9 cellular contexts compared by ENCODE assay signal in the genomic region with DNA sequence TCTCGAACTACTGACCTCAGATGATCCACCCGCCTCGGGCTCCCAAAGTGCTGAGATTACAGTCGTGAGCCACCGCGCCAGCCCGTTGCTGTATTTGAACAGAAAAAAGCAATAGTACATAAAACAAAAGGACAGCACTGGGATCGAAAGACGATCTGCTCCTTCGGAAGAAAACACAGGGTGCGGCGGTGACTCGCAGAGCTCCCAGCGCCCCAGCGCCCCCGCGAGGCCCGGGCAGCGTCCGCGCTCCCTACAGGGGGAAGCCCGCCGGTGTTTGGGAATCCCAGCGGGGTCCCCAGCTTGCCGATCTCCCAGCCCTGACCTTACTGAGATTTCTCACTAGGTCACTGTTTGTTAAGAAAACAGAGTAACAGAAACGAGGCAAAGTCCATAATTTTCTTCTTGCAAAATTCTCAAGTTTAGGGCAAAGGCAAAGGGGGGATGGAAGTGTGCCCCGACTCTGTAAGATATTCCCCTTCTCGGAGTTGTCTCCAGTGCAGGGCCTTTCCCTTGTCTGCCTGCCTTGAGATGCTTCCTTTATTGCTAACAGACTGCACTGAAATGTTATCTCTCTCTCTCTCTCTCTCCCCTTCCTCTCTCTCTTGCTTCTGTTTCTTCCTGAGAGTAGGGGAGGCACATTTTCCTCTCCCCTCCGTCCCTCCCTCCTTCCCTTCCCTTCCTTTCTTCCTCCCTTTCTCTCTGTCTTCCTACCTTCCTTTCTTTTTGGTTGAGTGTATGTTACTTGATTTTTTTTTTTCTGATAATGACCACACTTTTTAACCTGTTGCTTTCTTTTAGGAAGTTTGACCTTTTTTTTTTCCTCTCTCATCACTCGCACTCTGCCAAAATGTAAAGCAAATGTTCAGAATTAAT.
A peak's percentile ranks its signal among the peaks of the same experiment; 100 is the strongest.
DNase-seq lines count a peak whose midpoint lies in the region; ATAC-seq, FAIRE-seq and TF ChIP-seq lines count a peak whose summit lies in the region.
"Had no signal": no experiment of that assay in that cellular context is flagged by ENCODE, and none has a peak within 500 bp of the region (broad histone marks: within the 10 kb centered on the region; RNA-seq: fewer than 3 reads in every experiment).

No MANE protein-coding gene starts in this region.

- H3K4me3 ChIP-seq in duodenal mucosa (ENCODE audit: low read depth in 1 of 2, low read length in 2 of 2): peak overlapping the region; percentile 43

- H2BK12ac ChIP-seq in H9 (ENCODE audit: insufficient read length, low read depth, low read length): no peak overlapping the region

- WGBS in H9 (ENCODE audit: extremely low coverage, insufficient read length, low lambda C conversion rate): no CpG with 5 or more reads among the region's 30 CpGs

- peak overlapping the region; percentile 16 to 66; a peak in 4 of 5 replicates for H3K4me3 Mint-ChIP-seq in H9
- H3K4me3 Mint-ChIP-seq in T-helper 2 cell treated with Interferon-gamma antibody and Interleukin-4, amounts not matched to agents 5 μg/mL and 100 μg/mL, for 36 hours: peak overlapping the region; percentile 75

- peak; percentile 56 for ATAC-seq in stimulated activated naive CD8-positive, alpha-beta T cell treated with anti-CD3 and anti-CD28 coated beads, Interleukin-15, Interleukin-2, amounts not matched to agents 100 U/mL and 50 U/mL, for 24 hours

- H4K91ac ChIP-seq in H9 (ENCODE audit: insufficient read length, low read depth, low read length): no peak overlapping the region

- no peak overlapping the region for H3K23ac ChIP-seq in H9 (ENCODE audit: insufficient read length, low read depth, low read length)

- no peaks in the 10 kb centered on the region for H3K27me3 ChIP-seq in H9 (ENCODE audit: insufficient read depth, low read length)
- peaks cover 25 to 30% of the 10 kb centered on the region in 2 donors for H3K27me3 ChIP-seq in duodenal mucosa (ENCODE audit: control insufficient read depth in 1 of 2, insufficient read depth in 2 of 2, low read length in 2 of 2)

- H4K8ac ChIP-seq in H9 (replicated peaks; ENCODE audit: insufficient read length, low read depth, low read length): no peak overlapping the region

- no peak overlapping the region for H2AK5ac ChIP-seq in H9 (ENCODE audit: insufficient read length, low read length)

- H3K27ac ChIP-seq in H9 (ENCODE audit: insufficient read length, low read depth, low read length) (no peak overlapping the region), duodenal mucosa (ENCODE audit: low read depth, low read length) (no peak overlapping the region)
- H3K27ac ChIP-seq: neutrophil had no signal

- in situ Hi-C loops in Caki2 (cut with HindIII; ENCODE audit: low pct_unique_long_range_greater_than_20kb, low sequenced_read_pairs): no loop called here

- H3K27ac Mint-ChIP-seq in H9: peak overlapping the region in 1 of 3 experiments; percentile 4; a peak in 3 of 7 replicates
- no peak overlapping the region for H3K27ac Mint-ChIP-seq in T-helper 2 cell treated with Interferon-gamma antibody and Interleukin-4, amounts not matched to agents 5 μg/mL and 100 μg/mL, for 36 hours

- no peak overlapping the region for H2BK15ac ChIP-seq in H9 (ENCODE audit: low read depth, low read length)

- no peaks in the 10 kb centered on the region for H3K36me3 ChIP-seq in duodenal mucosa (ENCODE audit: control insufficient read depth in 1 of 2, insufficient read depth in 2 of 2, low read length in 2 of 2)
- H3K36me3 ChIP-seq: neutrophil had no signal

- no peaks in the 10 kb centered on the region for H3K23me2 ChIP-seq in H9 (ENCODE audit: insufficient read length, low read depth, low read length, poor library complexity, severe bottlenecking)

- DNase-seq in Caki2 (ENCODE audit: low read depth): peak; percentile 25
- peak; percentile 78 for DNase-seq in H9
- peak; percentile 34 for DNase-seq in T-helper 2 cell treated with Interferon-gamma antibody and Interleukin-4, amounts not matched to agents 5 μg/mL and 100 μg/mL, for 36 hours (ENCODE audit: low spot score)
- peak; percentile 76 to 79 for DNase-seq in lung microvascular endothelial cell (ENCODE audit: low read depth in 2 of 2)
- DNase-seq in stimulated activated naive CD8-positive, alpha-beta T cell treated with anti-CD3 and anti-CD28 coated beads, Interleukin-15, Interleukin-2, amounts not matched to agents 100 U/mL and 50 U/mL, for 24 hours: peak; percentile 66
- DNase-seq in NCI-H2081 (lab: John Stamatoyannopoulos, UW): no peak
- no peak for DNase-seq in GM19239 (ENCODE audit: insufficient read length, low spot score)

- no peak overlapping the region for H4K5ac ChIP-seq in H9 (ENCODE audit: insufficient read length, low read depth, low read length)

- no peak overlapping the region for H3K56ac ChIP-seq in H9 (ENCODE audit: insufficient read length, low read depth, low read length)

- peak overlapping the region; percentile 42 for H2AFZ ChIP-seq in H9 (ENCODE audit: low read length)

- no peak overlapping the region for H3T11ph ChIP-seq in H9 (ENCODE audit: low read length)

- H2BK5ac ChIP-seq in H9 (ENCODE audit: insufficient read length, low read length): no peak overlapping the region

- TF ChIP-seq CTCF in H9 (conservative IDR thresholded peaks at IDR 0.05): peak; percentile 75

- H4K20me1 ChIP-seq in H9 (ENCODE audit: control insufficient read depth, insufficient read depth, insufficient read length): no peaks in the 10 kb centered on the region

- no peak overlapping the region for H3K9ac ChIP-seq in H9 (ENCODE audit: extremely low read depth, insufficient read length, low read length)
- no peak overlapping the region for H3K9ac ChIP-seq in duodenal mucosa (ENCODE audit: low read depth in 1 of 2, low read length in 2 of 2)

- H3K4me1 Mint-ChIP-seq in H9: peaks cover 21 to 25% of the 10 kb centered on the region in 2 experiments
- H3K4me1 Mint-ChIP-seq in T-helper 2 cell treated with Interferon-gamma antibody and Interleukin-4, amounts not matched to agents 5 μg/mL and 100 μg/mL, for 36 hours (ENCODE audit: low read depth): peaks cover 13% of the 10 kb centered on the region

- H3K9me3 ChIP-seq in H9 (ENCODE audit: control insufficient read depth, low read depth, low read length): no peaks in the 10 kb centered on the region
- no peaks in the 10 kb centered on the region for H3K9me3 ChIP-seq in duodenal mucosa (ENCODE audit: control insufficient read depth in 1 of 2, low read length in 2 of 2)
- H3K9me3 ChIP-seq: neutrophil had no signal

- no peak overlapping the region for H2BK120ac ChIP-seq in H9 (ENCODE audit: low read depth, low read length, poor library complexity, severe bottlenecking)

- H3K4me1 ChIP-seq in H9 (ENCODE audit: insufficient read depth, low read length) (peaks cover 4% of the 10 kb centered on the region; the same call in 1 of the 2 replicates), duodenal mucosa (ENCODE audit: control insufficient read depth in 1 of 2, insufficient read depth in 2 of 2, low read length in 2 of 2) (no peaks in the 10 kb centered on the region)

- no peak overlapping the region for H3K18ac ChIP-seq in H9 (ENCODE audit: insufficient read length, low read depth, low read length)

- no peak for FAIRE-seq in GM19239 (lab: Jason Lieb, UNC)

- no peaks in the 10 kb centered on the region for H3K79me1 ChIP-seq in H9 (ENCODE audit: insufficient read depth, low read depth, low read length, poor library complexity, severe bottlenecking)

- H3K36me3 Mint-ChIP-seq in H9 (ENCODE audit: insufficient read depth in 1 of 3, low read depth in 3 of 3): no peaks in the 10 kb centered on the region; a peak in 1 of 7 replicates
- no peaks in the 10 kb centered on the region for H3K36me3 Mint-ChIP-seq in T-helper 2 cell treated with Interferon-gamma antibody and Interleukin-4, amounts not matched to agents 5 μg/mL and 100 μg/mL, for 36 hours (ENCODE audit: low read depth)

- peaks cover 8% of the 10 kb centered on the region for H3K27me3 Mint-ChIP-seq in H9 (ENCODE audit: low read depth)
- peaks cover 38% of the 10 kb centered on the region for H3K27me3 Mint-ChIP-seq in T-helper 2 cell treated with Interferon-gamma antibody and Interleukin-4, amounts not matched to agents 5 μg/mL and 100 μg/mL, for 36 hours (ENCODE audit: low read depth)

- H3K4me2 ChIP-seq in H9 (ENCODE audit: insufficient read depth, insufficient read length, low read length): peak overlapping the region; percentile 52

- no peaks in the 10 kb centered on the region for H3K79me2 ChIP-seq in H9 (ENCODE audit: insufficient read depth, low read length)

- H2BK20ac ChIP-seq in H9 (ENCODE audit: low read depth, low read length, poor library complexity, severe bottlenecking): no peak overlapping the region

- H3K4ac ChIP-seq in H9 (ENCODE audit: low read depth, low read length): no peak overlapping the region

- no peak overlapping the region for H3K14ac ChIP-seq in H9 (ENCODE audit: insufficient read depth, low read length)

- H3K9me3 Mint-ChIP-seq in H9: no peaks in the 10 kb centered on the region
- H3K9me3 Mint-ChIP-seq in T-helper 2 cell treated with Interferon-gamma antibody and Interleukin-4, amounts not matched to agents 5 μg/mL and 100 μg/mL, for 36 hours: no peaks in the 10 kb centered on the region

Comparison
In these comparisons a context has a peak if more than half of its experiments do, and no peak if none do; other contexts are left out.
1. DNase-seq: peak in Caki2 (single experiment), H9 (single experiment), T-helper 2 cell treated with Interferon-gamma antibody and Interleukin-4, amounts not matched to agents 5 μg/mL and 100 μg/mL, for 36 hours (single experiment), lung microvascular endothelial cell (2 of 2) and stimulated activated naive CD8-positive, alpha-beta T cell treated with anti-CD3 and anti-CD28 coated beads, Interleukin-15, Interleukin-2, amounts not matched to agents 100 U/mL and 50 U/mL, for 24 hours (single experiment); none in NCI-H2081 (0 of 2) and GM19239 (single experiment).